In genomic region chr2:8234757-8235374, GRCh38 we compare ENCODE assay signal across 8 cellular contexts.
DNase-seq lines count a peak whose midpoint lies in the region; ATAC-seq and TF ChIP-seq lines count a peak whose summit lies in the region.

No MANE protein-coding gene starts in this region.

- ATAC-seq in GM18505 (IDR thresholded peaks at IDR 0.05; ENCODE audit: unreplicated experiment) (peak; percentile 92), GM21528 (IDR thresholded peaks at IDR 0.05; ENCODE audit: low FRiP score, unreplicated experiment) (peak; percentile 92), HG03565 (IDR thresholded peaks at IDR 0.05; ENCODE audit: unreplicated experiment) (peak; percentile 91)

- no peak overlapping the region for H3K27ac ChIP-seq in substantia nigra (ENCODE audit: low read depth, low read length, poor library complexity, severe bottlenecking)

- DNase-seq in kidney glomerular epithelial cell (lab: John Stamatoyannopoulos, UW) (peak; percentile 1), AG08396 (ENCODE audit: low spot score) (no peak), middle frontal gyrus (ENCODE audit: extremely low spot score, low spot score) (no peak), substantia nigra (lab: John Stamatoyannopoulos, UW) (no peak)
- no peak for DNase-seq in T-helper 2 cell treated with Interferon-gamma antibody and Interleukin-4, amounts not matched to agents 5 μg/mL and 100 μg/mL, for 36 hours (ENCODE audit: low spot score)

- peaks cover 3% of the 10 kb centered on the region for H3K27me3 Mint-ChIP-seq in T-helper 2 cell treated with Interferon-gamma antibody and Interleukin-4, amounts not matched to agents 5 μg/mL and 100 μg/mL, for 36 hours (ENCODE audit: low read depth)

- TF ChIP-seq POLR2A in GM18505 (IDR thresholded peaks at IDR 0.05; ENCODE audit: borderline replicate concordance, extremely low read depth, insufficient read depth, insufficient read length), result no peak

- H3K4me3 Mint-ChIP-seq in T-helper 2 cell treated with Interferon-gamma antibody and Interleukin-4, amounts not matched to agents 5 μg/mL and 100 μg/mL, for 36 hours, result no peak overlapping the region

- no peak overlapping the region for H3K27ac Mint-ChIP-seq in T-helper 2 cell treated with Interferon-gamma antibody and Interleukin-4, amounts not matched to agents 5 μg/mL and 100 μg/mL, for 36 hours

- H3K9me3 Mint-ChIP-seq in T-helper 2 cell treated with Interferon-gamma antibody and Interleukin-4, amounts not matched to agents 5 μg/mL and 100 μg/mL, for 36 hours, result peaks cover 15% of the 10 kb centered on the region

- peaks cover 26% of the 10 kb centered on the region for H3K4me1 Mint-ChIP-seq in T-helper 2 cell treated with Interferon-gamma antibody and Interleukin-4, amounts not matched to agents 5 μg/mL and 100 μg/mL, for 36 hours (ENCODE audit: low read depth)

- no peaks in the 10 kb centered on the region for H3K36me3 Mint-ChIP-seq in T-helper 2 cell treated with Interferon-gamma antibody and Interleukin-4, amounts not matched to agents 5 μg/mL and 100 μg/mL, for 36 hours (ENCODE audit: low read depth)
